In genomic region chr16:12868169-12868568, GRCh38 we compare ENCODE assay signal across 20 cellular contexts. TPM values are rescaled to one million over a fixed set of nuclear protein-coding genes. Genes with fewer than 3 reads are reported as not detected.
"Had no signal": no experiment of that assay in that cellular context is flagged by ENCODE, and none has a peak within 500 bp of the region (broad histone marks: within the 10 kb centered on the region; RNA-seq: fewer than 3 reads in every experiment).

No MANE protein-coding gene starts in this region.

- H3K79me2 ChIP-seq: hepatocyte, parathyroid adenoma had no signal

- DNase-seq: activated CD4-positive, alpha-beta T cell treated with anti-CD3 and anti-CD28 coated beads for 4 hours; activated CD8-positive, alpha-beta T cell treated with anti-CD3 and anti-CD28 coated beads for 36 hours; activated gamma-delta T cell treated with Interleukin-2 at 50 U/mL for 16 hours; activated T-cell treated with anti-CD3 and anti-CD28 coated beads, Interleukin-2, amount 50 U/mL, for 48 hours; amniotic stem cell; central memory CD4-positive, alpha-beta T cell; colonic mucosa; mammary epithelial cell; naive thymus-derived CD4-positive, alpha-beta T cell; stimulated activated CD4-positive, alpha-beta T cell treated with anti-CD3 and anti-CD28 coated beads, Interleukin-4, amount 100 ng/mL, for 24 hours; stimulated activated naive CD4-positive, alpha-beta T cell; uterus had no signal

- H3K4me3 ChIP-seq: colonic mucosa, hepatocyte, tibial nerve, uterus had no signal

- H3K36me3 ChIP-seq: colonic mucosa, neutrophil, tibial nerve, uterus had no signal

- H2AFZ ChIP-seq: hepatocyte, parathyroid adenoma had no signal

- H3K4me2 ChIP-seq: hepatocyte had no signal

- ATAC-seq: activated CD8-positive, alpha-beta T cell treated with anti-CD3 and anti-CD28 coated beads for 36 hours; left lobe of liver; naive thymus-derived CD4-positive, alpha-beta T cell; WTC11 had no signal

- H3K9me3 ChIP-seq: colonic mucosa, neutrophil, uterus had no signal

- H3K4me1 ChIP-seq: colonic mucosa, tibial nerve, uterus had no signal

- H3K27ac ChIP-seq: colonic mucosa, hepatocyte, neutrophil, parathyroid adenoma, tibial nerve, uterus had no signal

- H3K27me3 ChIP-seq: colonic mucosa, hepatocyte, neutrophil, tibial nerve, uterus had no signal

RNA-seq across cellular contexts. Expression of gene SHISA9, which starts 33.2 kb away (rescaled TPM):
- total RNA-seq: activated CD8-positive, alpha-beta T cell treated with anti-CD3 and anti-CD28 coated beads for 36 hours; mononuclear cell; skeletal muscle tissue had no signal
